ENCODE assay signal across 12 cellular contexts in the genomic region with DNA sequence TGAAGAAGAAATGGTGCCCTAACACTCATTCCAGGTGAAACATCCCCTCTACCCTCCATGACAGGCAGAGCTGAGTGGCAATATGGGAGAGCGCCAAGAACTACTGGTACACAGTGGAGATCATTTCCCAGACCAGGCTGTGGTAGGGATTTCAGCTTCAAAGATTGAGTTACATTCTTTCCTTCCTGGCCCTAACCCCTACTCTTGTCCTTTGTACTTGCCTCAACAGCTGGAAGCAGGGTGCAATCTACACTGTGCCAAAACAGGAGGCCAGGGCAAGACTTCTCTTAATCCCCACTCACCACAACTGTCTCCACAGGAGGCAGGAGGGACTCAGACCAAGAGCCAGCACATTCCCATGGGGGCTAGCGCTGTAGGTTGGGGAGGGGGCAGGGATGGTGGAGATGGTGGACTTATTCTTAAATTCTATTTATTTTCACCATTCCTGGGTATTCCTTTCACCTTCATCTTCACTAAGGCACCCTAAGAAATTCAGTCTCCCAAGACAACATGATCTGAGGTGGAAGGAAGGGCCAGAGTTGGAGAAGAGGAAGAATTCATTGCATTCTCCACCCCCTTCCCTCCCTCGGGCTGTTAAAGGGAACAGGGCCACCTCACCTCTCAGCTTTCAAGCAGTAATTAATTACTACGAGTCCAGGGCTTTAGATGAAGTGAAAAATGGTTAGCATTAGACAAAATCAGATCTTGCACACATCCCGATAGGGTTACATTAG.
DNase-seq lines count a peak whose midpoint lies in the region; ATAC-seq and TF ChIP-seq lines count a peak whose summit lies in the region.
"Had no signal": no experiment of that assay in that cellular context is flagged by ENCODE, and none has a peak within 500 bp of the region (broad histone marks: within the 10 kb centered on the region; RNA-seq: fewer than 3 reads in every experiment).

No MANE protein-coding gene starts in this region.

- no peak overlapping the region for H3K9ac ChIP-seq in Loucy (ENCODE audit: low read depth, low read length, poor library complexity, severe bottlenecking)

- H3K4me1 ChIP-seq in CD8-positive, alpha-beta T cell (ENCODE audit: insufficient read depth, low read length) = peaks cover 69% of the 10 kb centered on the region
- peaks cover 69% of the 10 kb centered on the region for H3K4me1 ChIP-seq in Loucy (ENCODE audit: insufficient read depth, low read length, poor library complexity, severe bottlenecking)
- H3K4me1 ChIP-seq: colonic mucosa had no signal

- no peak overlapping the region for H3K4me3 Mint-ChIP-seq in CD8-positive, alpha-beta T cell
- H3K4me3 Mint-ChIP-seq in osteocyte (ENCODE audit: unreplicated experiment) = no peak overlapping the region
- H3K4me3 Mint-ChIP-seq: activated naive CD8-positive, alpha-beta T cell treated with anti-CD3 and anti-CD28 coated beads, Interleukin-2, amount 10 ng/mL, durations not matched to agents 7 days and 5 days had no signal

- H3K27me3 ChIP-seq in CD8-positive, alpha-beta T cell (ENCODE audit: insufficient read depth, low read length) = no peaks in the 10 kb centered on the region
- no peaks in the 10 kb centered on the region for H3K27me3 ChIP-seq in Loucy (ENCODE audit: insufficient read depth, low read length, poor library complexity, severe bottlenecking)
- H3K27me3 ChIP-seq: colonic mucosa, stomach had no signal

- ATAC-seq in CD8-positive, alpha-beta T cell = no peak
- ATAC-seq in HG03565 (IDR thresholded peaks at IDR 0.05; ENCODE audit: unreplicated experiment) (no peak), GM21529 (IDR thresholded peaks at IDR 0.05; ENCODE audit: unreplicated experiment) (no peak), HG03095 (IDR thresholded peaks at IDR 0.05; ENCODE audit: unreplicated experiment) (no peak)

- peaks cover 8% of the 10 kb centered on the region for H4K20me1 ChIP-seq in Loucy (ENCODE audit: insufficient read depth, low read length, poor library complexity, severe bottlenecking)

- H3K4me3 ChIP-seq in CD8-positive, alpha-beta T cell (ENCODE audit: low read depth, low read length) = no peak overlapping the region
- H3K4me3 ChIP-seq in Loucy (ENCODE audit: low read length, poor library complexity, severe bottlenecking) = no peak overlapping the region
- H3K4me3 ChIP-seq: colonic mucosa, stomach had no signal

- no peak for TF ChIP-seq CTCF in CD8-positive, alpha-beta T cell (IDR thresholded peaks at IDR 0.05)
- TF ChIP-seq CTCF in Loucy (conservative IDR thresholded peaks at IDR 0.05; ENCODE audit: low read length) (no peak), osteocyte (IDR thresholded peaks at IDR 0.05) (no peak)

- no peaks in the 10 kb centered on the region for H3K9me3 ChIP-seq in CD8-positive, alpha-beta T cell (ENCODE audit: low read length)
- no peaks in the 10 kb centered on the region for H3K9me3 ChIP-seq in Loucy (ENCODE audit: insufficient read depth, low read depth, low read length)
- H3K9me3 ChIP-seq: colonic mucosa, stomach had no signal

- H3K4me2 ChIP-seq in Loucy (ENCODE audit: low read depth, low read length, poor library complexity, severe bottlenecking) = peak overlapping the region; percentile 22

- no peak overlapping the region for H3K27ac ChIP-seq in CD8-positive, alpha-beta T cell (ENCODE audit: low read depth, low read length)
- H3K27ac ChIP-seq: colonic mucosa, stomach had no signal

- no peaks in the 10 kb centered on the region for H3F3A ChIP-seq in Loucy (ENCODE audit: low read depth)

- DNase-seq in CD8-positive, alpha-beta T cell = no peak
- DNase-seq in fibroblast of gingiva (ENCODE audit: low read depth) (peak; percentile 82), osteocyte (ENCODE audit: extremely low spot score, unreplicated experiment) (no peak)
- DNase-seq: activated naive CD8-positive, alpha-beta T cell treated with anti-CD3 and anti-CD28 coated beads, Interleukin-2, amount 10 ng/mL, durations not matched to agents 7 days and 5 days; colonic mucosa; NCI-H1694 treated with DMSO at 0.1 percent for 48 hours; right cardiac atrium; stomach had no signal

- peaks cover 93% of the 10 kb centered on the region for H3K79me2 ChIP-seq in Loucy (ENCODE audit: insufficient read depth, low read length)

- no peak overlapping the region for H2AFZ ChIP-seq in Loucy (ENCODE audit: low read length)

- intact Hi-C loops in CD8-positive, alpha-beta T cell (cut with DNase I, micrococcal nuclease) = no loop called here

- POLR2A ChIA-PET in CD8-positive, alpha-beta T cell (lab: Charles Lee) = interaction anchor here (0.6 kb wide), 1 partner anchor 9 kb away, joined by 3 read pairs; no protein-coding TSS in a partner anchor

- no peaks in the 10 kb centered on the region for H3K9me3 Mint-ChIP-seq in CD8-positive, alpha-beta T cell
- no peaks in the 10 kb centered on the region for H3K9me3 Mint-ChIP-seq in osteocyte (ENCODE audit: unreplicated experiment)
- H3K9me3 Mint-ChIP-seq: activated naive CD8-positive, alpha-beta T cell treated with anti-CD3 and anti-CD28 coated beads, Interleukin-2, amount 10 ng/mL, durations not matched to agents 7 days and 5 days had no signal

- H3K36me3 ChIP-seq in CD8-positive, alpha-beta T cell (ENCODE audit: insufficient read depth, low read length) = no peaks in the 10 kb centered on the region
- H3K36me3 ChIP-seq in Loucy (ENCODE audit: insufficient read depth, low read length) = peaks cover 4% of the 10 kb centered on the region; the same call in 1 of the 2 replicates
- H3K36me3 ChIP-seq: colonic mucosa, stomach had no signal

- peaks cover 34% of the 10 kb centered on the region for H3K36me3 Mint-ChIP-seq in CD8-positive, alpha-beta T cell
- H3K36me3 Mint-ChIP-seq in osteocyte (ENCODE audit: unreplicated experiment) = no peaks in the 10 kb centered on the region

- peak overlapping the region; percentile 90 for H3K27ac Mint-ChIP-seq in CD8-positive, alpha-beta T cell
- peak overlapping the region; percentile 60 for H3K27ac Mint-ChIP-seq in osteocyte (ENCODE audit: unreplicated experiment)

- H3K9me2 ChIP-seq in Loucy (replicated peaks; ENCODE audit: low read depth, low read length) = no peaks in the 10 kb centered on the region

- peaks cover 81% of the 10 kb centered on the region for H3K4me1 Mint-ChIP-seq in CD8-positive, alpha-beta T cell (ENCODE audit: low read depth)
- H3K4me1 Mint-ChIP-seq in osteocyte (ENCODE audit: unreplicated experiment) = peaks cover 72% of the 10 kb centered on the region

- no peaks in the 10 kb centered on the region for H3K27me3 Mint-ChIP-seq in CD8-positive, alpha-beta T cell (ENCODE audit: low read depth)
- no peaks in the 10 kb centered on the region for H3K27me3 Mint-ChIP-seq in osteocyte (ENCODE audit: unreplicated experiment)
- H3K27me3 Mint-ChIP-seq: activated naive CD8-positive, alpha-beta T cell treated with anti-CD3 and anti-CD28 coated beads, Interleukin-2, amount 10 ng/mL, durations not matched to agents 7 days and 5 days had no signal

- CTCF ChIA-PET in CD8-positive, alpha-beta T cell (lab: Charles Lee) = interaction anchor here (2.5 kb wide), 1 partner anchor 12 kb away, joined by 13 read pairs; no protein-coding TSS in a partner anchor
